ENCODE assay signal across 11 cellular contexts in the genomic region with DNA sequence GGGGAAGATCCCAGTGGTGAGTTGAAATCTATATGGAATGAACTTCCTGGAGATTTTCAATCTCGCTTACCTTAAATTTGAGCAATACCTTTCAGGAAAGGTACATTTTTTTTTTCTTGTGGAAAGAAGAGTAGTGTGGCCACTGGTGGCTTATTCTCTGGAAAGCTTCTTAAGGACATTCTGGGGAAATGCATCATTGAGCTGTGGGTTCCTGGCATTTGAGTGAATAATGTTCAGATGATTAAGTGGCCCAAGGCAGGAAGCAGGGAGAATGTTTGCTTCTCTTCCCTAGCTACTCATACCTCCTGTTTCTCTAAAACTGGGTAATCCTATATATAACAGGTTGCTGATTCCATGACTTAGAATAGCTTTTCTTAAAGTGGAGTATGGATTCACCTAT. TPM values are rescaled to one million over a fixed set of nuclear protein-coding genes. Genes with fewer than 3 reads are reported as not detected.
DNase-seq lines count a peak whose midpoint lies in the region; ATAC-seq lines count a peak whose summit lies in the region.
"Had no signal": no experiment of that assay in that cellular context is flagged by ENCODE, and none has a peak within 500 bp of the region (broad histone marks: within the 10 kb centered on the region; RNA-seq: fewer than 3 reads in every experiment).

No MANE protein-coding gene starts in this region.

- DNase-seq in A172 (ENCODE audit: low spot score), result peak; percentile 22
- peak; percentile 75 for DNase-seq in HCEC 1CT
- DNase-seq in amniotic epithelial cell (ENCODE audit: low read depth), result peak; percentile 73
- DNase-seq in glomerular visceral epithelial cell (ENCODE audit: extremely low spot score), result peak; percentile 34
- DNase-seq in COLO829 (ENCODE audit: low spot score), result no peak
- DNase-seq: activated CD8-positive, alpha-beta memory T cell treated with anti-CD3 and anti-CD28 coated beads, Interleukin-2, amount 50 U/mL, for 48 hours; NCI-H446 treated with DMSO at 0.1 percent for 48 hours; Right ventricle myocardium superior had no signal

- ATAC-seq in HG03039 (IDR thresholded peaks at IDR 0.05; ENCODE audit: unreplicated experiment) (no peak), HG02973 (IDR thresholded peaks at IDR 0.05; ENCODE audit: unreplicated experiment) (no peak), GM19023 (IDR thresholded peaks at IDR 0.05; ENCODE audit: unreplicated experiment) (no peak)

RNA-seq across cellular contexts. Expression of a gene that starts 31.8 kb away (rescaled TPM):
- 40.9 and 42.8 TPM in 2 replicates for total RNA-seq in A172 (2014; rRNA removed; shearing (Covaris generic))
